8 cellular contexts compared by ENCODE assay signal in the genomic region with DNA sequence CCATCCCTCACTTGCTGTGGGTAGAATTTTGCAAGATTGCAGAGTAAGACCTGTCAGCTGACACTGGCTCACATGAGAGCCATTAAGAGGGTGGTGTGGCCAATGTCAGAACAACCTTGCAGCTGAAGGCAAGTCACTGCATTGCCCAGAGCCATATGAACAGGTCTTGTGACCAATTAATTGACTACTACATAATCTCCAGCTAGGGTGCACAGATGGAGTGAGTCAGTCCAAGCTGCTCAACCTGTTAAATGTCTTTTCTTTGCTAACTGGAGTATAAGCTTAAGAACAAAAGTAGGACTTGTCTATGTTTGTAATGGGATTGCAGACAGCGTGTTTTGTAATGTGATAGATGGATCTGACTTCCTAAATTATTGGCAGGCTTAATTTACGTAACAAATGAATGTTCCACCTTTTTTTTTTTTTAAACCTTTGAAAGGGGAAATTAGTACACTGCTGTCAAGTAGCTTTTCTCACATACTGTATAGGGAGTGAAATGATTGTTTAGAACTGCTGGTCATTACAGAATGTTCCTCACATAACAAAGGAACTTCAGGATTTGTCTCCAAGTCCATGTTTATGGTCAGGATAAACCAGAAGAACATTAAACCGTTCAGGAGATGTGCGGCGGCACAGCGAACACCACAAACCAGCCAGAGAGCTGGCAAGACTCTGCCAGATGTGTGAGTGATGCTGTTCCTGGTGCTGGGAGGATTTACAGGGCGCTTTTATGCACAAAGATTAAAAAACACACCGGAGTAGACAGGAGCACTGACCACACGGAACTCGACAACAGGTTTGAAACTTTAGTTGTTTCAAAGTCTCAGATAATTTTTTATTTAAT. TPM values are rescaled to one million over a fixed set of nuclear protein-coding genes. Genes with fewer than 3 reads are reported as not detected.
DNase-seq lines count a peak whose midpoint lies in the region; ATAC-seq, FAIRE-seq and TF ChIP-seq lines count a peak whose summit lies in the region.

No MANE protein-coding gene starts in this region.

- peak overlapping the region; percentile 19 for H2AFZ ChIP-seq in mesenchymal stem cell (ENCODE audit: low read depth, low read length)

- H3K27ac ChIP-seq in mesenchymal stem cell (ENCODE audit: low read length, poor library complexity, severe bottlenecking): no peak overlapping the region

- peaks cover 24% of the 10 kb centered on the region for H3K79me1 ChIP-seq in mesenchymal stem cell (replicated peaks; ENCODE audit: low read length, poor library complexity, severe bottlenecking)

- H4K8ac ChIP-seq in mesenchymal stem cell (ENCODE audit: low read length): no peak overlapping the region

- H2BK120ac ChIP-seq in mesenchymal stem cell (ENCODE audit: low read depth, low read length): no peak overlapping the region

- H3K4me3 ChIP-seq in bronchial epithelial cell (ENCODE audit: low read depth, low read length): no peak overlapping the region
- no peak overlapping the region for H3K4me3 ChIP-seq in mesenchymal stem cell (ENCODE audit: insufficient read depth in 1 of 2, low read depth in 1 of 2, low read length in 2 of 2)

- no peak for TF ChIP-seq CTCF in bronchial epithelial cell (IDR thresholded peaks at IDR 0.05; ENCODE audit: insufficient read depth, low read length, severe bottlenecking)

- peak overlapping the region; percentile 8 to 37 for H3K18ac ChIP-seq in mesenchymal stem cell (ENCODE audit: low read depth in 1 of 2, low read length in 2 of 2)

- H3K4me1 ChIP-seq in mesenchymal stem cell (ENCODE audit: control insufficient read depth, insufficient read depth, low read depth, low read length): peaks cover 10% of the 10 kb centered on the region

- no peak overlapping the region for H2AK5ac ChIP-seq in mesenchymal stem cell (ENCODE audit: low read length, severe bottlenecking)

- H4K91ac ChIP-seq in mesenchymal stem cell (ENCODE audit: low read length): peak overlapping the region; percentile 34

- no peaks in the 10 kb centered on the region for H3K27me3 ChIP-seq in bronchial epithelial cell (ENCODE audit: control insufficient read depth, insufficient read depth, low read length)
- no peaks in the 10 kb centered on the region for H3K27me3 ChIP-seq in mesenchymal stem cell (ENCODE audit: control insufficient read depth in 1 of 2, insufficient read depth in 1 of 2, low read length in 2 of 2)

- H3K36me3 ChIP-seq in bronchial epithelial cell (ENCODE audit: control insufficient read depth, insufficient read depth, low read length): no peaks in the 10 kb centered on the region
- H3K36me3 ChIP-seq in mesenchymal stem cell (ENCODE audit: control insufficient read depth in 1 of 2, insufficient read depth in 2 of 2, low read depth in 1 of 2, low read length in 2 of 2): no peaks in the 10 kb centered on the region

- no peak for ATAC-seq in HG03139 (IDR thresholded peaks at IDR 0.05; ENCODE audit: unreplicated experiment)

- no peak overlapping the region for H3K4me2 ChIP-seq in mesenchymal stem cell (ENCODE audit: low read length, poor library complexity, severe bottlenecking)

- FAIRE-seq in bronchial epithelial cell (lab: Jason Lieb, UNC): no peak

- H3K4ac ChIP-seq in mesenchymal stem cell (ENCODE audit: low read depth in 1 of 2, low read length in 2 of 2): peak overlapping the region in 1 of 2 experiments; percentile 47

- no peak overlapping the region for H2BK15ac ChIP-seq in mesenchymal stem cell (ENCODE audit: low read depth, poor library complexity, severe bottlenecking)

- DNase-seq in COLO829 (ENCODE audit: low spot score) (peak; percentile 61), NCI-H1694 treated with DMSO at 0.1 percent for 48 hours (lab: John Stamatoyannopoulos, UW) (peak; percentile 89), bronchial epithelial cell (ENCODE audit: low read depth) (peak; percentile 95), mesenchymal stem cell (peak; percentile 79), NCI-H2107 treated with DMSO at 0.1 percent for 48 hours (lab: John Stamatoyannopoulos, UW; ENCODE audit: unreplicated experiment) (no peak), NCI-H1105 treated with DMSO at 0.1 percent for 48 hours (lab: John Stamatoyannopoulos, UW) (no peak)
- DNase-seq in stimulated activated CD4-positive, alpha-beta T cell treated with anti-CD3 and anti-CD28 coated beads, Interleukin-1b, Interleukin-23, amount 100 ng/mL, for 48 hours: no peak

- H3K9ac ChIP-seq in mesenchymal stem cell (ENCODE audit: low read length): no peak overlapping the region

- 91% methylated on average over 9 of the region's 10 CpGs for WGBS in mesenchymal stem cell

- no peak overlapping the region for H3K23ac ChIP-seq in mesenchymal stem cell (ENCODE audit: low read length in 2 of 2)

- no peak overlapping the region for H2BK5ac ChIP-seq in mesenchymal stem cell (ENCODE audit: low read depth, low read length, poor library complexity, severe bottlenecking)

- peak overlapping the region in 1 of 2 experiments; percentile 38 for H2BK12ac ChIP-seq in mesenchymal stem cell (ENCODE audit: low read length in 2 of 2)

- H3K14ac ChIP-seq in mesenchymal stem cell (ENCODE audit: low read length in 2 of 2): no peak overlapping the region

- no peaks in the 10 kb centered on the region for H3K9me3 ChIP-seq in mesenchymal stem cell (ENCODE audit: control insufficient read depth, low read length)

RNA-seq across cellular contexts. Expression of gene FNIP2, which starts 37.0 kb away (rescaled TPM):
- 16.5 and 16.6 TPM in 2 replicates for total RNA-seq in bronchial epithelial cell
- polyA plus RNA-seq in mesenchymal stem cell (2013, experiment 1 of 2): 16.4 TPM
- 18.0 TPM for polyA plus RNA-seq in mesenchymal stem cell (2013, experiment 2 of 2)

Comparison
In these comparisons a context has a peak if more than half of its experiments do, and no peak if none do; other contexts are left out.
1. DNase-seq: peak in COLO829 (single experiment), NCI-H1694 treated with DMSO at 0.1 percent for 48 hours (single experiment), bronchial epithelial cell (single experiment) and mesenchymal stem cell (single experiment); none in NCI-H2107 treated with DMSO at 0.1 percent for 48 hours (single experiment), stimulated activated CD4-positive, alpha-beta T cell treated with anti-CD3 and anti-CD28 coated beads, Interleukin-1b, Interleukin-23, amount 100 ng/mL, for 48 hours (single experiment) and NCI-H1105 treated with DMSO at 0.1 percent for 48 hours (single experiment).